Comparison of ENCODE assay signal across 1 cellular context in the genomic region with DNA sequence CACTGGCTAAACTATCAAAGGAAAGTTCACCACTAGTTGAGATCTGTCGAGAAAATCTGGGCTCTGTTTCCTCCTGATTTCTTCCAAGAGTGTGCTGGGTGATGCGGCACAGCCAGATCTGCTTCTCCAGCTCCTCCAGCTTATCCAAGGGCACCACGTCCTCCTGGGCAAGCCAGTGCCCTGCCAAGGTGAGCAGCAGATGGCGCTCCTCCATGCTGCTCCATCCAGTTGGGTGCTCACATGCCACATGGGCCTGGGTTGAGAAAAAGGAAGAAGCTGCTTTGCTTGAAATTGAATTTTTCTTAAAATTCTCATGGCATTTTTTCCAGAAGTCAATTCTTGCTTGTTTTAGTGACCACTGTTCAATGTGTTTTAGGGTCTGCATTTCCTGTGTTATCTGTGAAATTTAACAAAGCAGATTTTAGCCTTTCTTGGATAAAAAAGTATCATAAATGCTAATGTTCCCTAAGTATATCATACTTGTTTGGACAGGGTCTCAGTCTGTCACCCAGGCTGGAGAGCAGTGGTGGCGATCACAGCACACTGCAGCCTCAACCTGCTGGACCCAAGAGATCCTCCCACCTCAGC.
TF ChIP-seq lines count a peak whose summit lies in the region.

No MANE protein-coding gene starts in this region.

TF ChIP-seq in HepG2, 621 proteins besides CTCF, POLR2A, EP300 and RAD21 (continued from another document):
- TF ChIP-seq, protein P1, sequence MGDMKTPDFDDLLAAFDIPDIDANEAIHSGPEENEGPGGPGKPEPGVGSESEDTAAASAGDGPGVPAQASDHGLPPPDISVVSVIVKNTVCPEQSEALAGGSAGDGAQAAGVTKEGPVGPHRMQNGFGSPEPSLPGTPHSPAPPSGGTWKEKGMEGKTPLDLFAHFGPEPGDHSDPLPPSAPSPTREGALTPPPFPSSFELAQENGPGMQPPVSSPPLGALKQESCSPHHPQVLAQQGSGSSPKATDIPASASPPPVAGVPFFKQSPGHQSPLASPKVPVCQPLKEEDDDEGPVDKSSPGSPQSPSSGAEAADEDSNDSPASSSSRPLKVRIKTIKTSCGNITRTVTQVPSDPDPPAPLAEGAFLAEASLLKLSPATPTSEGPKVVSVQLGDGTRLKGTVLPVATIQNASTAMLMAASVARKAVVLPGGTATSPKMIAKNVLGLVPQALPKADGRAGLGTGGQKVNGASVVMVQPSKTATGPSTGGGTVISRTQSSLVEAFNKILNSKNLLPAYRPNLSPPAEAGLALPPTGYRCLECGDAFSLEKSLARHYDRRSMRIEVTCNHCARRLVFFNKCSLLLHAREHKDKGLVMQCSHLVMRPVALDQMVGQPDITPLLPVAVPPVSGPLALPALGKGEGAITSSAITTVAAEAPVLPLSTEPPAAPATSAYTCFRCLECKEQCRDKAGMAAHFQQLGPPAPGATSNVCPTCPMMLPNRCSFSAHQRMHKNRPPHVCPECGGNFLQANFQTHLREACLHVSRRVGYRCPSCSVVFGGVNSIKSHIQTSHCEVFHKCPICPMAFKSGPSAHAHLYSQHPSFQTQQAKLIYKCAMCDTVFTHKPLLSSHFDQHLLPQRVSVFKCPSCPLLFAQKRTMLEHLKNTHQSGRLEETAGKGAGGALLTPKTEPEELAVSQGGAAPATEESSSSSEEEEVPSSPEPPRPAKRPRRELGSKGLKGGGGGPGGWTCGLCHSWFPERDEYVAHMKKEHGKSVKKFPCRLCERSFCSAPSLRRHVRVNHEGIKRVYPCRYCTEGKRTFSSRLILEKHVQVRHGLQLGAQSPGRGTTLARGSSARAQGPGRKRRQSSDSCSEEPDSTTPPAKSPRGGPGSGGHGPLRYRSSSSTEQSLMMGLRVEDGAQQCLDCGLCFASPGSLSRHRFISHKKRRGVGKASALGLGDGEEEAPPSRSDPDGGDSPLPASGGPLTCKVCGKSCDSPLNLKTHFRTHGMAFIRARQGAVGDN (CRISPR knock-in tag; IDR thresholded peaks at IDR 0.05) = peak; percentile 34
- no peak for TF ChIP-seq ZNF329 (CRISPR knock-in tag; IDR thresholded peaks at IDR 0.05; ENCODE audit: low read depth)
